ENCODE assay signal across 1 cellular context in the genomic region with DNA sequence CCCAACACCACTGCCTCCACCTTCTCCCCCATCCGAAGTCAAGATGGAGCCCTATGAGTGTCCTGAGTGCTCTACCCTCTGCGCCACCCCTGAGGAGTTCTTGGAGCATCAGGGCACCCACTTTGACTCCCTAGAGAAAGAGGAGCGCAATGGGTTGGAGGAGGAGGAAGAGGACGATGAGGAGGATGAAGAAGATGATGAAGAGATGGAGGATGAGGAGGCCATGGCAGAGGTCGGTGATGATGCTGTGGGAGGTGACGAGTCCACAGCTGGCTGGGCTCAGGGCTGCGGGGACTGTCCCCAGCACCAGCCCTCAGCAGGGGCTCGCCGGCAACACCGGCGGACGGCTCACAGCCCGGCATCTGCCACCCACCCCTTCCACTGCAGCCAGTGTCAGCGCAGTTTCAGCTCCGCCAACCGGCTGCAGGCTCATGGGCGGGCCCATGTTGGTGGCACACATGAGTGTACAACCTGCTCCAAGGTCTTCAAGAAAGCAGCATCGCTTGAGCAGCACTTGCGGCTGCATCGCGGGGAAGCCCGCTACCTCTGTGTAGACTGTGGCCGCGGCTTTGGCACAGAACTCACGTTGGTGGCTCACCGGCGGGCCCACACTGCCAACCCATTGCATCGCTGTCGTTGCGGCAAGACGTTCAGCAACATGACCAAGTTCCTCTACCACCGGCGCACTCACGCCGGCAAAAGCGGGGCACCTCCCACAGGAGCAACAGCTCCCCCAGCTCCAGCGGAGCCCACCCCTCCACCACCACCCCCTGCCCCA.
TF ChIP-seq lines count a peak whose summit lies in the region.

No MANE protein-coding gene starts in this region.

TF ChIP-seq in H1, 55 proteins besides CTCF, POLR2A, EP300 and RAD21:
- TF ChIP-seq SRF (IDR thresholded peaks at IDR 0.05; ENCODE audit: low read depth, low read length) (no peak), CREB1 (IDR thresholded peaks at IDR 0.05) (no peak), SP2 (IDR thresholded peaks at IDR 0.05; ENCODE audit: low read length) (no peak), RNF2 (IDR thresholded peaks at IDR 0.05; ENCODE audit: borderline replicate concordance, low read depth, low read length, missing control alignments, poor library complexity, severe bottlenecking) (no peak), KDM1A (IDR thresholded peaks at IDR 0.05; ENCODE audit: borderline replicate concordance, low read length) (no peak), GABPA (IDR thresholded peaks at IDR 0.05; ENCODE audit: borderline replicate concordance, insufficient read depth, low read length) (no peak), KDM5A (IDR thresholded peaks at IDR 0.05; ENCODE audit: low read length) (no peak), CHD2 (IDR thresholded peaks at IDR 0.05; ENCODE audit: low read length) (no peak)
- TF ChIP-seq, protein P1, sequence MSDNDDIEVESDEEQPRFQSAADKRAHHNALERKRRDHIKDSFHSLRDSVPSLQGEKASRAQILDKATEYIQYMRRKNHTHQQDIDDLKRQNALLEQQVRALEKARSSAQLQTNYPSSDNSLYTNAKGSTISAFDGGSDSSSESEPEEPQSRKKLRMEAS (IDR thresholded peaks at IDR 0.05), result no peak
- TF ChIP-seq, protein P2, sequence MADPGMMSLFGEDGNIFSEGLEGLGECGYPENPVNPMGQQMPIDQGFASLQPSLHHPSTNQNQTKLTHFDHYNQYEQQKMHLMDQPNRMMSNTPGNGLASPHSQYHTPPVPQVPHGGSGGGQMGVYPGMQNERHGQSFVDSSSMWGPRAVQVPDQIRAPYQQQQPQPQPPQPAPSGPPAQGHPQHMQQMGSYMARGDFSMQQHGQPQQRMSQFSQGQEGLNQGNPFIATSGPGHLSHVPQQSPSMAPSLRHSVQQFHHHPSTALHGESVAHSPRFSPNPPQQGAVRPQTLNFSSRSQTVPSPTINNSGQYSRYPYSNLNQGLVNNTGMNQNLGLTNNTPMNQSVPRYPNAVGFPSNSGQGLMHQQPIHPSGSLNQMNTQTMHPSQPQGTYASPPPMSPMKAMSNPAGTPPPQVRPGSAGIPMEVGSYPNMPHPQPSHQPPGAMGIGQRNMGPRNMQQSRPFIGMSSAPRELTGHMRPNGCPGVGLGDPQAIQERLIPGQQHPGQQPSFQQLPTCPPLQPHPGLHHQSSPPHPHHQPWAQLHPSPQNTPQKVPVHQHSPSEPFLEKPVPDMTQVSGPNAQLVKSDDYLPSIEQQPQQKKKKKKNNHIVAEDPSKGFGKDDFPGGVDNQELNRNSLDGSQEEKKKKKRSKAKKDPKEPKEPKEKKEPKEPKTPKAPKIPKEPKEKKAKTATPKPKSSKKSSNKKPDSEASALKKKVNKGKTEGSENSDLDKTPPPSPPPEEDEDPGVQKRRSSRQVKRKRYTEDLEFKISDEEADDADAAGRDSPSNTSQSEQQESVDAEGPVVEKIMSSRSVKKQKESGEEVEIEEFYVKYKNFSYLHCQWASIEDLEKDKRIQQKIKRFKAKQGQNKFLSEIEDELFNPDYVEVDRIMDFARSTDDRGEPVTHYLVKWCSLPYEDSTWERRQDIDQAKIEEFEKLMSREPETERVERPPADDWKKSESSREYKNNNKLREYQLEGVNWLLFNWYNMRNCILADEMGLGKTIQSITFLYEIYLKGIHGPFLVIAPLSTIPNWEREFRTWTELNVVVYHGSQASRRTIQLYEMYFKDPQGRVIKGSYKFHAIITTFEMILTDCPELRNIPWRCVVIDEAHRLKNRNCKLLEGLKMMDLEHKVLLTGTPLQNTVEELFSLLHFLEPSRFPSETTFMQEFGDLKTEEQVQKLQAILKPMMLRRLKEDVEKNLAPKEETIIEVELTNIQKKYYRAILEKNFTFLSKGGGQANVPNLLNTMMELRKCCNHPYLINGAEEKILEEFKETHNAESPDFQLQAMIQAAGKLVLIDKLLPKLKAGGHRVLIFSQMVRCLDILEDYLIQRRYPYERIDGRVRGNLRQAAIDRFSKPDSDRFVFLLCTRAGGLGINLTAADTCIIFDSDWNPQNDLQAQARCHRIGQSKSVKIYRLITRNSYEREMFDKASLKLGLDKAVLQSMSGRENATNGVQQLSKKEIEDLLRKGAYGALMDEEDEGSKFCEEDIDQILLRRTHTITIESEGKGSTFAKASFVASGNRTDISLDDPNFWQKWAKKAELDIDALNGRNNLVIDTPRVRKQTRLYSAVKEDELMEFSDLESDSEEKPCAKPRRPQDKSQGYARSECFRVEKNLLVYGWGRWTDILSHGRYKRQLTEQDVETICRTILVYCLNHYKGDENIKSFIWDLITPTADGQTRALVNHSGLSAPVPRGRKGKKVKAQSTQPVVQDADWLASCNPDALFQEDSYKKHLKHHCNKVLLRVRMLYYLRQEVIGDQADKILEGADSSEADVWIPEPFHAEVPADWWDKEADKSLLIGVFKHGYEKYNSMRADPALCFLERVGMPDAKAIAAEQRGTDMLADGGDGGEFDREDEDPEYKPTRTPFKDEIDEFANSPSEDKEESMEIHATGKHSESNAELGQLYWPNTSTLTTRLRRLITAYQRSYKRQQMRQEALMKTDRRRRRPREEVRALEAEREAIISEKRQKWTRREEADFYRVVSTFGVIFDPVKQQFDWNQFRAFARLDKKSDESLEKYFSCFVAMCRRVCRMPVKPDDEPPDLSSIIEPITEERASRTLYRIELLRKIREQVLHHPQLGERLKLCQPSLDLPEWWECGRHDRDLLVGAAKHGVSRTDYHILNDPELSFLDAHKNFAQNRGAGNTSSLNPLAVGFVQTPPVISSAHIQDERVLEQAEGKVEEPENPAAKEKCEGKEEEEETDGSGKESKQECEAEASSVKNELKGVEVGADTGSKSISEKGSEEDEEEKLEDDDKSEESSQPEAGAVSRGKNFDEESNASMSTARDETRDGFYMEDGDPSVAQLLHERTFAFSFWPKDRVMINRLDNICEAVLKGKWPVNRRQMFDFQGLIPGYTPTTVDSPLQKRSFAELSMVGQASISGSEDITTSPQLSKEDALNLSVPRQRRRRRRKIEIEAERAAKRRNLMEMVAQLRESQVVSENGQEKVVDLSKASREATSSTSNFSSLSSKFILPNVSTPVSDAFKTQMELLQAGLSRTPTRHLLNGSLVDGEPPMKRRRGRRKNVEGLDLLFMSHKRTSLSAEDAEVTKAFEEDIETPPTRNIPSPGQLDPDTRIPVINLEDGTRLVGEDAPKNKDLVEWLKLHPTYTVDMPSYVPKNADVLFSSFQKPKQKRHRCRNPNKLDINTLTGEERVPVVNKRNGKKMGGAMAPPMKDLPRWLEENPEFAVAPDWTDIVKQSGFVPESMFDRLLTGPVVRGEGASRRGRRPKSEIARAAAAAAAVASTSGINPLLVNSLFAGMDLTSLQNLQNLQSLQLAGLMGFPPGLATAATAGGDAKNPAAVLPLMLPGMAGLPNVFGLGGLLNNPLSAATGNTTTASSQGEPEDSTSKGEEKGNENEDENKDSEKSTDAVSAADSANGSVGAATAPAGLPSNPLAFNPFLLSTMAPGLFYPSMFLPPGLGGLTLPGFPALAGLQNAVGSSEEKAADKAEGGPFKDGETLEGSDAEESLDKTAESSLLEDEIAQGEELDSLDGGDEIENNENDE (IDR thresholded peaks at IDR 0.05; ENCODE audit: insufficient replicate concordance, low read length), result no peak
